Comparison of ENCODE assay signal across 21 cellular contexts in genomic region chr20:23265226-23265625, GRCh38.
DNase-seq lines count a peak whose midpoint lies in the region; ATAC-seq, FAIRE-seq and TF ChIP-seq lines count a peak whose summit lies in the region.
"Had no signal": no experiment of that assay in that cellular context is flagged by ENCODE, and none has a peak within 500 bp of the region (broad histone marks: within the 10 kb centered on the region; RNA-seq: fewer than 3 reads in every experiment).

No MANE protein-coding gene starts in this region.

- H3K36me3 ChIP-seq in mesenchymal stem cell (ENCODE audit: control insufficient read depth in 1 of 2, insufficient read depth in 2 of 2, low read depth in 1 of 2, low read length in 2 of 2): no peaks in the 10 kb centered on the region
- H3K36me3 ChIP-seq: adrenal gland had no signal

- no peak overlapping the region for H2BK120ac ChIP-seq in mesenchymal stem cell (ENCODE audit: low read depth, low read length)

- no peak overlapping the region for H2BK12ac ChIP-seq in mesenchymal stem cell (ENCODE audit: low read length in 2 of 2)

- no peak overlapping the region for H2BK5ac ChIP-seq in mesenchymal stem cell (ENCODE audit: low read depth, low read length, poor library complexity, severe bottlenecking)

- no peak overlapping the region for H4K8ac ChIP-seq in mesenchymal stem cell (ENCODE audit: low read length)

- peaks cover 5% of the 10 kb centered on the region for H3K9me3 ChIP-seq in mesenchymal stem cell (ENCODE audit: control insufficient read depth, low read length)
- H3K9me3 ChIP-seq: adrenal gland had no signal

- peaks cover 32% of the 10 kb centered on the region for H3K4me1 ChIP-seq in mesenchymal stem cell (ENCODE audit: control insufficient read depth, insufficient read depth, low read depth, low read length)
- H3K4me1 ChIP-seq: adrenal gland had no signal

- no peak overlapping the region for H3K4ac ChIP-seq in mesenchymal stem cell (ENCODE audit: low read depth in 1 of 2, low read length in 2 of 2)

- H3K79me1 ChIP-seq in mesenchymal stem cell (replicated peaks; ENCODE audit: low read length, poor library complexity, severe bottlenecking): no peaks in the 10 kb centered on the region

- DNase-seq in left ventricle myocardium superior: no peak
- no peak for DNase-seq in left cardiac atrium
- DNase-seq in choroid plexus epithelial cell (ENCODE audit: low read depth): peak; percentile 50
- DNase-seq in mesenchymal stem cell: no peak
- DNase-seq in NCI-H2029 (lab: John Stamatoyannopoulos, UW): no peak
- no peak for DNase-seq in HTR-8/SVneo (ENCODE audit: insufficient read length, low spot score)
- DNase-seq in COLO829 (ENCODE audit: low spot score): no peak
- DNase-seq in AML-193 (lab: John Stamatoyannopoulos, UW): no peak
- DNase-seq: activated naive CD4-positive, alpha-beta T cell; activated T-cell treated with anti-CD3 and anti-CD28 coated beads, Interleukin-2, amount 50 U/mL, for 48 hours; adrenal gland; naive thymus-derived CD8-positive, alpha-beta T cell; NCI-H1105; NCI-H2081 treated with DMSO at 0.1 percent for 48 hours; NCI-H446; OCI-M1; SHP77; stimulated activated CD4-positive, alpha-beta T cell treated with anti-CD3 and anti-CD28 coated beads, Interleukin-4, amount 100 ng/mL, for 24 hours; stimulated activated naive CD4-positive, alpha-beta T cell; T-helper 1 cell had no signal

- H3K23ac ChIP-seq in mesenchymal stem cell (ENCODE audit: low read length in 2 of 2): no peak overlapping the region

- H4K91ac ChIP-seq in mesenchymal stem cell (ENCODE audit: low read length): no peak overlapping the region

- no peaks in the 10 kb centered on the region for H3K27me3 ChIP-seq in mesenchymal stem cell (ENCODE audit: control insufficient read depth in 1 of 2, insufficient read depth in 1 of 2, low read length in 2 of 2)
- H3K27me3 ChIP-seq: adrenal gland had no signal

- no peak overlapping the region for H3K9ac ChIP-seq in mesenchymal stem cell (ENCODE audit: low read length)

- no peak for FAIRE-seq in HTR-8/SVneo (lab: Jason Lieb, UNC)
- FAIRE-seq: GM19239 had no signal

- H2BK15ac ChIP-seq in mesenchymal stem cell (ENCODE audit: low read depth, poor library complexity, severe bottlenecking): no peak overlapping the region

- no peak overlapping the region for H3K4me2 ChIP-seq in mesenchymal stem cell (ENCODE audit: low read length, poor library complexity, severe bottlenecking)

- intact Hi-C loops in left ventricle myocardium superior (cut with micrococcal nuclease) (no loop called here), left cardiac atrium (cut with DNase I) (loop anchor here in 1 of 2 donors (5.0 kb wide), 1 partner anchor 77 kb away; no protein-coding TSS in a partner anchor)

- TF ChIP-seq CTCF in choroid plexus epithelial cell (conservative IDR thresholded peaks at IDR 0.05; ENCODE audit: low read depth, low read length): peak; percentile 30

- peak; percentile 54 for ATAC-seq in left ventricle myocardium superior
- no peak for ATAC-seq in left cardiac atrium
- ATAC-seq: naive thymus-derived CD8-positive, alpha-beta T cell had no signal

- H3K4me3 ChIP-seq in choroid plexus epithelial cell (ENCODE audit: low read depth, low read length): no peak overlapping the region
- no peak overlapping the region for H3K4me3 ChIP-seq in mesenchymal stem cell (ENCODE audit: insufficient read depth in 1 of 2, low read depth in 1 of 2, low read length in 2 of 2)
- H3K4me3 ChIP-seq: adrenal gland had no signal

- no peak overlapping the region for H2AK5ac ChIP-seq in mesenchymal stem cell (ENCODE audit: low read length, severe bottlenecking)

- peak overlapping the region; percentile 49 for H3K27ac ChIP-seq in mesenchymal stem cell (ENCODE audit: low read length, poor library complexity, severe bottlenecking)
- H3K27ac ChIP-seq: adrenal gland had no signal

- no peak overlapping the region for H3K18ac ChIP-seq in mesenchymal stem cell (ENCODE audit: low read depth in 1 of 2, low read length in 2 of 2)

- no peak overlapping the region for H2AFZ ChIP-seq in mesenchymal stem cell (ENCODE audit: low read depth, low read length)

- 91% methylated on average over 8 of the region's 8 CpGs for WGBS in mesenchymal stem cell

- H3K14ac ChIP-seq in mesenchymal stem cell (ENCODE audit: low read length in 2 of 2): no peak overlapping the region
